ENCODE assay signal across 1 cellular context in genomic region chr10:116980041-116980440, GRCh38.
TF ChIP-seq lines count a peak whose summit lies in the region.

No MANE protein-coding gene starts in this region.

TF ChIP-seq in GM23338, 12 proteins besides CTCF, POLR2A, EP300 and RAD21 (continued from another document):
- TF ChIP-seq ZNF462 (CRISPR knock-in tag; IDR thresholded peaks at IDR 0.05): no peak
- no peak for TF ChIP-seq EZH2 (IDR thresholded peaks at IDR 0.05; ENCODE audit: low read depth, unreplicated experiment)
- TF ChIP-seq POLR2AphosphoS5 (IDR thresholded peaks at IDR 0.05; ENCODE audit: low read depth): no peak
- TF ChIP-seq STAT1 (IDR thresholded peaks at IDR 0.05; ENCODE audit: unreplicated experiment): no peak
- no peak for TF ChIP-seq NANOG (IDR thresholded peaks at IDR 0.05; ENCODE audit: borderline replicate concordance)
- no peak for TF ChIP-seq EZH2phosphoT487 (IDR thresholded peaks at IDR 0.05; ENCODE audit: unreplicated experiment)
- no peak for TF ChIP-seq CREB1 (CRISPR knock-in tag; IDR thresholded peaks at IDR 0.05; ENCODE audit: low read depth)
- TF ChIP-seq, protein P1, sequence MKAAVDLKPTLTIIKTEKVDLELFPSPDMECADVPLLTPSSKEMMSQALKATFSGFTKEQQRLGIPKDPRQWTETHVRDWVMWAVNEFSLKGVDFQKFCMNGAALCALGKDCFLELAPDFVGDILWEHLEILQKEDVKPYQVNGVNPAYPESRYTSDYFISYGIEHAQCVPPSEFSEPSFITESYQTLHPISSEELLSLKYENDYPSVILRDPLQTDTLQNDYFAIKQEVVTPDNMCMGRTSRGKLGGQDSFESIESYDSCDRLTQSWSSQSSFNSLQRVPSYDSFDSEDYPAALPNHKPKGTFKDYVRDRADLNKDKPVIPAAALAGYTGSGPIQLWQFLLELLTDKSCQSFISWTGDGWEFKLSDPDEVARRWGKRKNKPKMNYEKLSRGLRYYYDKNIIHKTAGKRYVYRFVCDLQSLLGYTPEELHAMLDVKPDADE (IDR thresholded peaks at IDR 0.05): no peak
- TF ChIP-seq REST (IDR thresholded peaks at IDR 0.05; ENCODE audit: unreplicated experiment): no peak
